Comparison of ENCODE assay signal across 24 cellular contexts in genomic region chr11:59051383-59051782, GRCh38. TPM values are rescaled to one million over a fixed set of nuclear protein-coding genes. Genes with fewer than 3 reads are reported as not detected.
A peak's percentile ranks its signal among the peaks of the same experiment; 100 is the strongest.
DNase-seq lines count a peak whose midpoint lies in the region; ATAC-seq and TF ChIP-seq lines count a peak whose summit lies in the region.
"Not testable (repeated sequence)": the region's sequence is repeated elsewhere in the genome, so short reads cannot be mapped to it uniquely, and the experiment has no call there.
"Had no signal": no experiment of that assay in that cellular context is flagged by ENCODE, and none has a peak within 500 bp of the region (broad histone marks: within the 10 kb centered on the region; RNA-seq: fewer than 3 reads in every experiment).

No MANE protein-coding gene starts in this region.

- peaks cover 55% of the 10 kb centered on the region for H3K4me1 Mint-ChIP-seq in activated B cell treated with CpG ODN at 0.5 μM for 24 hours

- ATAC-seq in GM18519 (IDR thresholded peaks at IDR 0.05; ENCODE audit: low FRiP score, unreplicated experiment) (peak; percentile 57), GM19328 (IDR thresholded peaks at IDR 0.05; ENCODE audit: unreplicated experiment) (peak; percentile 57), GM21515 (IDR thresholded peaks at IDR 0.05; ENCODE audit: unreplicated experiment) (peak; percentile 68), HG02642 (IDR thresholded peaks at IDR 0.05; ENCODE audit: poor library complexity, unreplicated experiment) (peak; percentile 78), HG03045 (IDR thresholded peaks at IDR 0.05; ENCODE audit: unreplicated experiment) (peak; percentile 74), HG03442 (IDR thresholded peaks at IDR 0.05; ENCODE audit: unreplicated experiment) (peak; percentile 87), activated B cell treated with CpG ODN at 0.5 μM for 24 hours (ENCODE audit: low read depth) (peak; percentile 94)

- H3K36me3 Mint-ChIP-seq in activated B cell treated with CpG ODN at 0.5 μM for 24 hours (ENCODE audit: low read depth) = peaks cover 31% of the 10 kb centered on the region

- peak overlapping the region; percentile 47 for H3K4me3 Mint-ChIP-seq in activated B cell treated with CpG ODN at 0.5 μM for 24 hours

- TF ChIP-seq CTCF in activated B cell treated with CpG ODN at 0.5 μM for 24 hours (IDR thresholded peaks at IDR 0.05) = not testable (repeated sequence)

- H3K27ac Mint-ChIP-seq in activated B cell treated with CpG ODN at 0.5 μM for 24 hours = peak overlapping the region; percentile 72

- intact Hi-C loops in activated B cell treated with CpG ODN at 0.5 μM for 24 hours (cut with micrococcal nuclease) = loop anchor here (2.0 to 10.0 kb wide), 3 partner anchors 47 to 383 kb away; partner anchors contain the start of gene OR5A1

- not testable (repeated sequence) for H3K27me3 Mint-ChIP-seq in activated B cell treated with CpG ODN at 0.5 μM for 24 hours

- not testable (repeated sequence) for H3K9me3 Mint-ChIP-seq in activated B cell treated with CpG ODN at 0.5 μM for 24 hours

- CTCF ChIA-PET in activated B cell treated with CpG ODN at 0.5 μM for 24 hours (lab: Charles Lee) = interaction anchor here (0.9 to 4.5 kb wide), 5 partner anchors 42 to 1483 kb away, joined by 3 to 30 read pairs (median 4); no protein-coding TSS in a partner anchor

- POLR2A ChIA-PET in activated B cell treated with CpG ODN at 0.5 μM for 24 hours (lab: Charles Lee) = interaction anchor here (0.7 to 1.5 kb wide), 6 partner anchors 56 to 474 kb away, joined by 3 to 5 read pairs (median 4); partner anchors contain the start of genes FAM111A and FAM111B

- peak; percentile 17 for DNase-seq in CD1c-positive myeloid dendritic cell (ENCODE audit: extremely low spot score)
- DNase-seq in activated B cell treated with CpG ODN at 0.5 μM for 24 hours = not testable (repeated sequence)

RNA-seq across cellular contexts. Expression of gene GLYATL1B, which starts 34.7 kb away (rescaled TPM):
- not detected in 2 replicates for total RNA-seq in activated B cell treated with CpG ODN at 0.5 μM for 24 hours
- total RNA-seq: activated CD4-positive, alpha-beta memory T cell treated with anti-CD3 and anti-CD28 coated beads, Interleukin-2, amount 10 ng/mL, durations not matched to agents 7 days and 5 days; activated naive CD4-positive, alpha-beta T cell treated with anti-CD3 and anti-CD28 coated beads, Interleukin-2, amount 50 U/mL, for 72 hours; activated T-helper 2 cell treated with anti-CD3 and anti-CD28 coated beads, Interferon-gamma antibody, Interleukin-2, Interleukin-4, amounts not matched to agents 10 μg/mL and 5 μg/mL and 100 μg/mL, durations not matched to agents 14 hours and 24 hours and 36 hours; CD4-positive, alpha-beta memory T cell; colonic mucosa; fibroblast of villous mesenchyme; heart left ventricle; HT-29; K562; lung microvascular endothelial cell; MCF 10A; neural crest cell; right atrium auricular region; SJSA1; T-cell; upper lobe of right lung had no signal

RNA-seq across cellular contexts. Expression of gene FAM111B, which starts 55.7 kb away (rescaled TPM):
- 48.0 and 49.1 TPM in 2 replicates for total RNA-seq in activated B cell treated with CpG ODN at 0.5 μM for 24 hours
